In genomic region chr10:119478111-119479047, GRCh38 we compare ENCODE assay signal across 1 cellular context.
TF ChIP-seq lines count a peak whose summit lies in the region.

No MANE protein-coding gene starts in this region.

TF ChIP-seq in GM12878, 131 proteins besides CTCF, POLR2A, EP300 and RAD21 (continued from another document):
- TF ChIP-seq, protein P1, sequence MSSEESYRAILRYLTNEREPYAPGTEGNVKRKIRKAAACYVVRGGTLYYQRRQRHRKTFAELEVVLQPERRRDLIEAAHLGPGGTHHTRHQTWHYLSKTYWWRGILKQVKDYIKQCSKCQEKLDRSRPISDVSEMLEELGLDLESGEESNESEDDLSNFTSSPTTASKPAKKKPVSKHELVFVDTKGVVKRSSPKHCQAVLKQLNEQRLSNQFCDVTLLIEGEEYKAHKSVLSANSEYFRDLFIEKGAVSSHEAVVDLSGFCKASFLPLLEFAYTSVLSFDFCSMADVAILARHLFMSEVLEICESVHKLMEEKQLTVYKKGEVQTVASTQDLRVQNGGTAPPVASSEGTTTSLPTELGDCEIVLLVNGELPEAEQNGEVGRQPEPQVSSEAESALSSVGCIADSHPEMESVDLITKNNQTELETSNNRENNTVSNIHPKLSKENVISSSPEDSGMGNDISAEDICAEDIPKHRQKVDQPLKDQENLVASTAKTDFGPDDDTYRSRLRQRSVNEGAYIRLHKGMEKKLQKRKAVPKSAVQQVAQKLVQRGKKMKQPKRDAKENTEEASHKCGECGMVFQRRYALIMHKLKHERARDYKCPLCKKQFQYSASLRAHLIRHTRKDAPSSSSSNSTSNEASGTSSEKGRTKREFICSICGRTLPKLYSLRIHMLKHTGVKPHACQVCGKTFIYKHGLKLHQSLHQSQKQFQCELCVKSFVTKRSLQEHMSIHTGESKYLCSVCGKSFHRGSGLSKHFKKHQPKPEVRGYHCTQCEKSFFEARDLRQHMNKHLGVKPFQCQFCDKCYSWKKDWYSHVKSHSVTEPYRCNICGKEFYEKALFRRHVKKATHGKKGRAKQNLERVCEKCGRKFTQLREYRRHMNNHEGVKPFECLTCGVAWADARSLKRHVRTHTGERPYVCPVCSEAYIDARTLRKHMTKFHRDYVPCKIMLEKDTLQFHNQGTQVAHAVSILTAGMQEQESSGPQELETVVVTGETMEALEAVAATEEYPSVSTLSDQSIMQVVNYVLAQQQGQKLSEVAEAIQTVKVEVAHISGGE (CRISPR knock-in tag; IDR thresholded peaks at IDR 0.05): no peak
- TF ChIP-seq ZBTB33 (IDR thresholded peaks at IDR 0.05) (no peak), BMI1 (IDR thresholded peaks at IDR 0.05; ENCODE audit: borderline replicate concordance) (no peak), RBBP5 (conservative IDR thresholded peaks at IDR 0.05) (no peak), MEF2A (IDR thresholded peaks at IDR 0.05; ENCODE audit: insufficient read depth, low read depth, low read length) (0 out of 2 replicates have a peak, but pooled peaks have one; percentile 18), RELA (IDR thresholded peaks at IDR 0.05; ENCODE audit: borderline replicate concordance, partially characterized antibody) (peak; percentile 35), ZNF384 (IDR thresholded peaks at IDR 0.05; ENCODE audit: borderline replicate concordance, low read depth, low read length) (0 out of 2 replicates have a peak, but pooled peaks have one; percentile 21), CREB1 (IDR thresholded peaks at IDR 0.05; ENCODE audit: low read depth) (0 out of 2 replicates have a peak, but pooled peaks have one; percentile 8), MXI1 (IDR thresholded peaks at IDR 0.05; ENCODE audit: low read depth, low read length) (no peak), TCF7 (IDR thresholded peaks at IDR 0.05; ENCODE audit: borderline replicate concordance) (no peak), ASH2L (IDR thresholded peaks at IDR 0.05; ENCODE audit: borderline replicate concordance, low read depth) (no peak), KLF5 (IDR thresholded peaks at IDR 0.05; ENCODE audit: partially characterized antibody) (no peak), RUNX3 (IDR thresholded peaks at IDR 0.05; ENCODE audit: low read length) (peak; percentile 62), CREM (IDR thresholded peaks at IDR 0.05; ENCODE audit: low read depth) (peak; percentile 40; the same call in 1 of the 2 replicates), ETV6 (conservative IDR thresholded peaks at IDR 0.05 in 1 of 2, IDR thresholded peaks at IDR 0.05 in 1 of 2; ENCODE audit: borderline replicate concordance in 1 of 2, low read depth in 1 of 2) (peak in 1 of 2 experiments; percentile 47; a peak in 1 of 4 replicates), RAD51 (IDR thresholded peaks at IDR 0.05) (peak; percentile 73), NFYA (IDR thresholded peaks at IDR 0.05; ENCODE audit: borderline replicate concordance, low read depth, low read length) (no peak), FOS (IDR thresholded peaks at IDR 0.05; ENCODE audit: borderline replicate concordance, extremely low read depth, insufficient read length) (no peak), DPF2 (IDR thresholded peaks at IDR 0.05) (no peak), RCOR1 (conservative IDR thresholded peaks at IDR 0.05; ENCODE audit: low read depth, low read length) (no peak), FOXM1 (IDR thresholded peaks at IDR 0.05; ENCODE audit: low read depth, low read length) (no peak), GATAD2B (conservative IDR thresholded peaks at IDR 0.05; ENCODE audit: low read depth) (no peak), IRF3 (IDR thresholded peaks at IDR 0.05) (no peak), MYC (IDR thresholded peaks at IDR 0.05; ENCODE audit: insufficient read depth, insufficient read length, insufficient replicate concordance, low read length, severe bottlenecking) (no peak), MEF2B (IDR thresholded peaks at IDR 0.05; ENCODE audit: partially characterized antibody, poor library complexity, severe bottlenecking) (no peak), IKZF2 (IDR thresholded peaks at IDR 0.05) (peak; percentile 40 to 44; a peak in 2 of 4 replicates), USF1 (IDR thresholded peaks at IDR 0.05; ENCODE audit: borderline replicate concordance, extremely low read length, insufficient read depth, low read depth, low read length) (peak; percentile 8), STAT1 (conservative IDR thresholded peaks at IDR 0.05) (no peak), STAT3 (IDR thresholded peaks at IDR 0.05; ENCODE audit: low read depth, low read length) (no peak), NR2F1 (conservative IDR thresholded peaks at IDR 0.05) (peak; percentile 92), CBX5 (IDR thresholded peaks at IDR 0.05; ENCODE audit: low read depth) (no peak), ZBED1 (IDR thresholded peaks at IDR 0.05; ENCODE audit: borderline replicate concordance) (0 out of 2 replicates have a peak, but pooled peaks have one; percentile 51), RFX5 (IDR thresholded peaks at IDR 0.05; ENCODE audit: low read depth, low read length) (no peak), NFXL1 (IDR thresholded peaks at IDR 0.05; ENCODE audit: borderline replicate concordance) (no peak), LARP7 (IDR thresholded peaks at IDR 0.05) (no peak), YBX1 (IDR thresholded peaks at IDR 0.05) (no peak), IRF4 (IDR thresholded peaks at IDR 0.05; ENCODE audit: low read depth, low read length) (no peak), TAF1 (IDR thresholded peaks at IDR 0.05; ENCODE audit: borderline replicate concordance, low read depth, low read length) (no peak), MTA3 (IDR thresholded peaks at IDR 0.05; ENCODE audit: borderline replicate concordance, low read length) (0 out of 2 replicates have a peak, but pooled peaks have one; percentile 33), RB1 (IDR thresholded peaks at IDR 0.05; ENCODE audit: borderline replicate concordance) (no peak), CEBPB (IDR thresholded peaks at IDR 0.05; ENCODE audit: borderline replicate concordance in 1 of 2, low read depth in 2 of 2, low read length in 2 of 2) (no peak), EED (IDR thresholded peaks at IDR 0.05; ENCODE audit: low read depth) (peak; percentile 25; the same call in 1 of the 2 replicates), IKZF1 (conservative IDR thresholded peaks at IDR 0.05) (peak; percentile 31), SRF (IDR thresholded peaks at IDR 0.05; ENCODE audit: low read depth in 2 of 2, low read length in 2 of 2) (no peak)
- TF ChIP-seq, protein P2, sequence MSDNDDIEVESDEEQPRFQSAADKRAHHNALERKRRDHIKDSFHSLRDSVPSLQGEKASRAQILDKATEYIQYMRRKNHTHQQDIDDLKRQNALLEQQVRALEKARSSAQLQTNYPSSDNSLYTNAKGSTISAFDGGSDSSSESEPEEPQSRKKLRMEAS (IDR thresholded peaks at IDR 0.05; ENCODE audit: low read depth, low read length): no peak
- TF ChIP-seq, protein P3, sequence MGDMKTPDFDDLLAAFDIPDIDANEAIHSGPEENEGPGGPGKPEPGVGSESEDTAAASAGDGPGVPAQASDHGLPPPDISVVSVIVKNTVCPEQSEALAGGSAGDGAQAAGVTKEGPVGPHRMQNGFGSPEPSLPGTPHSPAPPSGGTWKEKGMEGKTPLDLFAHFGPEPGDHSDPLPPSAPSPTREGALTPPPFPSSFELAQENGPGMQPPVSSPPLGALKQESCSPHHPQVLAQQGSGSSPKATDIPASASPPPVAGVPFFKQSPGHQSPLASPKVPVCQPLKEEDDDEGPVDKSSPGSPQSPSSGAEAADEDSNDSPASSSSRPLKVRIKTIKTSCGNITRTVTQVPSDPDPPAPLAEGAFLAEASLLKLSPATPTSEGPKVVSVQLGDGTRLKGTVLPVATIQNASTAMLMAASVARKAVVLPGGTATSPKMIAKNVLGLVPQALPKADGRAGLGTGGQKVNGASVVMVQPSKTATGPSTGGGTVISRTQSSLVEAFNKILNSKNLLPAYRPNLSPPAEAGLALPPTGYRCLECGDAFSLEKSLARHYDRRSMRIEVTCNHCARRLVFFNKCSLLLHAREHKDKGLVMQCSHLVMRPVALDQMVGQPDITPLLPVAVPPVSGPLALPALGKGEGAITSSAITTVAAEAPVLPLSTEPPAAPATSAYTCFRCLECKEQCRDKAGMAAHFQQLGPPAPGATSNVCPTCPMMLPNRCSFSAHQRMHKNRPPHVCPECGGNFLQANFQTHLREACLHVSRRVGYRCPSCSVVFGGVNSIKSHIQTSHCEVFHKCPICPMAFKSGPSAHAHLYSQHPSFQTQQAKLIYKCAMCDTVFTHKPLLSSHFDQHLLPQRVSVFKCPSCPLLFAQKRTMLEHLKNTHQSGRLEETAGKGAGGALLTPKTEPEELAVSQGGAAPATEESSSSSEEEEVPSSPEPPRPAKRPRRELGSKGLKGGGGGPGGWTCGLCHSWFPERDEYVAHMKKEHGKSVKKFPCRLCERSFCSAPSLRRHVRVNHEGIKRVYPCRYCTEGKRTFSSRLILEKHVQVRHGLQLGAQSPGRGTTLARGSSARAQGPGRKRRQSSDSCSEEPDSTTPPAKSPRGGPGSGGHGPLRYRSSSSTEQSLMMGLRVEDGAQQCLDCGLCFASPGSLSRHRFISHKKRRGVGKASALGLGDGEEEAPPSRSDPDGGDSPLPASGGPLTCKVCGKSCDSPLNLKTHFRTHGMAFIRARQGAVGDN (IDR thresholded peaks at IDR 0.05): no peak
- TF ChIP-seq, protein P4, sequence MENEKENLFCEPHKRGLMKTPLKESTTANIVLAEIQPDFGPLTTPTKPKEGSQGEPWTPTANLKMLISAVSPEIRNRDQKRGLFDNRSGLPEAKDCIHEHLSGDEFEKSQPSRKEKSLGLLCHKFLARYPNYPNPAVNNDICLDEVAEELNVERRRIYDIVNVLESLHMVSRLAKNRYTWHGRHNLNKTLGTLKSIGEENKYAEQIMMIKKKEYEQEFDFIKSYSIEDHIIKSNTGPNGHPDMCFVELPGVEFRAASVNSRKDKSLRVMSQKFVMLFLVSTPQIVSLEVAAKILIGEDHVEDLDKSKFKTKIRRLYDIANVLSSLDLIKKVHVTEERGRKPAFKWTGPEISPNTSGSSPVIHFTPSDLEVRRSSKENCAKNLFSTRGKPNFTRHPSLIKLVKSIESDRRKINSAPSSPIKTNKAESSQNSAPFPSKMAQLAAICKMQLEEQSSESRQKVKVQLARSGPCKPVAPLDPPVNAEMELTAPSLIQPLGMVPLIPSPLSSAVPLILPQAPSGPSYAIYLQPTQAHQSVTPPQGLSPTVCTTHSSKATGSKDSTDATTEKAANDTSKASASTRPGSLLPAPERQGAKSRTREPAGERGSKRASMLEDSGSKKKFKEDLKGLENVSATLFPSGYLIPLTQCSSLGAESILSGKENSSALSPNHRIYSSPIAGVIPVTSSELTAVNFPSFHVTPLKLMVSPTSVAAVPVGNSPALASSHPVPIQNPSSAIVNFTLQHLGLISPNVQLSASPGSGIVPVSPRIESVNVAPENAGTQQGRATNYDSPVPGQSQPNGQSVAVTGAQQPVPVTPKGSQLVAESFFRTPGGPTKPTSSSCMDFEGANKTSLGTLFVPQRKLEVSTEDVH (IDR thresholded peaks at IDR 0.05; ENCODE audit: low read depth, partially characterized antibody): no peak
- TF ChIP-seq, protein P5, sequence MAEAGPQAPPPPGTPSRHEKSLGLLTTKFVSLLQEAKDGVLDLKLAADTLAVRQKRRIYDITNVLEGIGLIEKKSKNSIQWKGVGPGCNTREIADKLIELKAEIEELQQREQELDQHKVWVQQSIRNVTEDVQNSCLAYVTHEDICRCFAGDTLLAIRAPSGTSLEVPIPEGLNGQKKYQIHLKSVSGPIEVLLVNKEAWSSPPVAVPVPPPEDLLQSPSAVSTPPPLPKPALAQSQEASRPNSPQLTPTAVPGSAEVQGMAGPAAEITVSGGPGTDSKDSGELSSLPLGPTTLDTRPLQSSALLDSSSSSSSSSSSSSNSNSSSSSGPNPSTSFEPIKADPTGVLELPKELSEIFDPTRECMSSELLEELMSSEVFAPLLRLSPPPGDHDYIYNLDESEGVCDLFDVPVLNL (IDR thresholded peaks at IDR 0.05; ENCODE audit: low read depth, low read length): no peak
